14 cellular contexts compared by ENCODE assay signal in genomic region chr9:18936094-18936871, GRCh38.
DNase-seq lines count a peak whose midpoint lies in the region; ATAC-seq and TF ChIP-seq lines count a peak whose summit lies in the region.
"Had no signal": no experiment of that assay in that cellular context is flagged by ENCODE, and none has a peak within 500 bp of the region (broad histone marks: within the 10 kb centered on the region; RNA-seq: fewer than 3 reads in every experiment).

No MANE protein-coding gene starts in this region.

- DNase-seq in SK-MEL-5 (ENCODE audit: low read depth, low spot score), result peak; percentile 26
- no peak for DNase-seq in neural progenitor cell (ENCODE audit: low spot score)
- DNase-seq in stimulated activated effector memory CD8-positive, alpha-beta T cell treated with anti-CD3 and anti-CD28 coated beads, Interleukin-12 subunit alpha, Interleukin-12 subunit beta, amount 100 ng/mL, for 72 hours (ENCODE audit: low spot score in 2 of 2), result no peak
- DNase-seq in EL, result no peak
- DNase-seq in stomach, result no peak
- DNase-seq: CD8-positive, alpha-beta T cell; COR-L47; DMS 273 treated with DMSO at 0.1 percent for 48 hours; GDM1; HCEC 1CT had no signal

- H3K36me3 ChIP-seq in neural progenitor cell, result no peaks in the 10 kb centered on the region
- H3K36me3 ChIP-seq in stomach, result no peaks in the 10 kb centered on the region
- H3K36me3 ChIP-seq: BLaER1 treated with 17β-estradiol and CSF1 and Interleukin-3, amounts not matched to agents 10 nM and 100 nM had no signal

- H2AFZ ChIP-seq in neural progenitor cell (replicated peaks), result peak overlapping the region; percentile 29

- ATAC-seq in SK-N-SH treated with all-trans-retinoic acid at 6 μM for 48 hours, result no peak
- ATAC-seq in stimulated activated effector memory CD8-positive, alpha-beta T cell treated with anti-CD3 and anti-CD28 coated beads, Interleukin-12 subunit alpha, Interleukin-12 subunit beta, amount 100 ng/mL, for 72 hours, result no peak
- ATAC-seq: CD8-positive, alpha-beta T cell; GM23338 had no signal

- no peaks in the 10 kb centered on the region for H3K27me3 ChIP-seq in neural progenitor cell
- no peaks in the 10 kb centered on the region for H3K27me3 ChIP-seq in stomach
- H3K27me3 ChIP-seq: BLaER1 treated with 17β-estradiol and CSF1 and Interleukin-3, amounts not matched to agents 10 nM and 100 nM had no signal

- H3K27ac ChIP-seq in neural progenitor cell, result no peak overlapping the region
- no peak overlapping the region for H3K27ac ChIP-seq in stomach
- H3K27ac ChIP-seq: BLaER1 treated with 17β-estradiol and CSF1 and Interleukin-3, amounts not matched to agents 10 nM and 100 nM had no signal

- H3K4me2 ChIP-seq in neural progenitor cell, result peak overlapping the region; percentile 44
- H3K4me2 ChIP-seq: BLaER1 treated with 17β-estradiol and CSF1 and Interleukin-3, amounts not matched to agents 10 nM and 100 nM; GM23338 had no signal

- intact Hi-C loops in stomach (cut with DNase I; ENCODE audit: low total_unique reads), result no loop called here

- no peak overlapping the region for H3K27ac Mint-ChIP-seq in neural progenitor cell
- H3K27ac Mint-ChIP-seq in stimulated activated effector memory CD8-positive, alpha-beta T cell treated with anti-CD3 and anti-CD28 coated beads, Interleukin-12 subunit alpha, Interleukin-12 subunit beta, amount 100 ng/mL, for 72 hours, result no peak overlapping the region
- H3K27ac Mint-ChIP-seq: B cell; CD8-positive, alpha-beta T cell; GM23338 had no signal

- no peak for TF ChIP-seq EP300 in stomach (IDR thresholded peaks at IDR 0.05)

- H3F3A ChIP-seq in neural progenitor cell (ENCODE audit: low read depth), result peaks cover 23% of the 10 kb centered on the region

- peaks cover 29% of the 10 kb centered on the region for H3K4me1 ChIP-seq in neural progenitor cell
- no peaks in the 10 kb centered on the region for H3K4me1 ChIP-seq in stomach
- H3K4me1 ChIP-seq: BLaER1 treated with 17β-estradiol and CSF1 and Interleukin-3, amounts not matched to agents 10 nM and 100 nM had no signal

- H3K36me3 Mint-ChIP-seq in neural progenitor cell, result no peaks in the 10 kb centered on the region
- H3K36me3 Mint-ChIP-seq in stimulated activated effector memory CD8-positive, alpha-beta T cell treated with anti-CD3 and anti-CD28 coated beads, Interleukin-12 subunit alpha, Interleukin-12 subunit beta, amount 100 ng/mL, for 72 hours, result no peaks in the 10 kb centered on the region
- H3K36me3 Mint-ChIP-seq: CD8-positive, alpha-beta T cell had no signal

- H3K4me1 Mint-ChIP-seq in neural progenitor cell, result peaks cover 3% of the 10 kb centered on the region
- H3K4me1 Mint-ChIP-seq in stimulated activated effector memory CD8-positive, alpha-beta T cell treated with anti-CD3 and anti-CD28 coated beads, Interleukin-12 subunit alpha, Interleukin-12 subunit beta, amount 100 ng/mL, for 72 hours, result no peaks in the 10 kb centered on the region
- H3K4me1 Mint-ChIP-seq: B cell, GM23338 had no signal

- no peaks in the 10 kb centered on the region for H3K9me3 ChIP-seq in neural progenitor cell (ENCODE audit: low read depth)
- H3K9me3 ChIP-seq in stomach, result no peaks in the 10 kb centered on the region

- TF ChIP-seq CTCF in neural progenitor cell (IDR thresholded peaks at IDR 0.05) (no peak), stomach (IDR thresholded peaks at IDR 0.05) (no peak)

- in situ Hi-C loops in SK-MEL-5 (cut with HindIII; ENCODE audit: low pct_unique_long_range_greater_than_20kb, low sequenced_read_pairs), result no loop called here

- 58 to 67% (median 61%) methylated on average over 7 of the region's 7 CpGs for WGBS in stomach, 5 donors

- TF ChIP-seq POLR2A in stomach (IDR thresholded peaks at IDR 0.05), result no peak

- peaks cover 4% of the 10 kb centered on the region for H3K9me3 Mint-ChIP-seq in neural progenitor cell
- peaks cover 6% of the 10 kb centered on the region for H3K9me3 Mint-ChIP-seq in stimulated activated effector memory CD8-positive, alpha-beta T cell treated with anti-CD3 and anti-CD28 coated beads, Interleukin-12 subunit alpha, Interleukin-12 subunit beta, amount 100 ng/mL, for 72 hours
- H3K9me3 Mint-ChIP-seq: GM23338 had no signal

- H3K9ac ChIP-seq in neural progenitor cell, result no peak overlapping the region
- H3K9ac ChIP-seq: BLaER1 treated with 17β-estradiol and CSF1 and Interleukin-3, amounts not matched to agents 10 nM and 100 nM had no signal

- no peak overlapping the region for H3K4me3 Mint-ChIP-seq in neural progenitor cell
- no peak overlapping the region for H3K4me3 Mint-ChIP-seq in stimulated activated effector memory CD8-positive, alpha-beta T cell treated with anti-CD3 and anti-CD28 coated beads, Interleukin-12 subunit alpha, Interleukin-12 subunit beta, amount 100 ng/mL, for 72 hours
- H3K4me3 Mint-ChIP-seq: B cell; CD8-positive, alpha-beta T cell; GM23338 had no signal

- no peaks in the 10 kb centered on the region for H4K20me1 ChIP-seq in neural progenitor cell (ENCODE audit: low read depth)
- H4K20me1 ChIP-seq: BLaER1 treated with 17β-estradiol and CSF1 and Interleukin-3, amounts not matched to agents 10 nM and 100 nM had no signal

- no peaks in the 10 kb centered on the region for H3K27me3 Mint-ChIP-seq in neural progenitor cell (ENCODE audit: insufficient read depth, low read depth)

- H3K4me3 ChIP-seq in neural progenitor cell (no peak overlapping the region), stomach (no peak overlapping the region)
- H3K4me3 ChIP-seq: BLaER1 treated with 17β-estradiol and CSF1 and Interleukin-3, amounts not matched to agents 10 nM and 100 nM; GM23338 had no signal

- no peaks in the 10 kb centered on the region for H3K79me2 ChIP-seq in neural progenitor cell (ENCODE audit: low read depth)

TF ChIP-seq in SK-N-SH treated with all-trans-retinoic acid at 6 μM for 48 hours, 23 proteins besides CTCF, POLR2A, EP300 and RAD21:
- TF ChIP-seq CSRNP3 (CRISPR knock-in tag; IDR thresholded peaks at IDR 0.05), result no peak
- peak; percentile 82; the same call in 1 of the 2 replicates for TF ChIP-seq TCF4 (CRISPR knock-in tag; IDR thresholded peaks at IDR 0.05; ENCODE audit: borderline replicate concordance)
- TF ChIP-seq ZNF8 (CRISPR knock-in tag; IDR thresholded peaks at IDR 0.05), result no peak
